In genomic region chr1:43975249-43975961, GRCh38 we compare ENCODE assay signal across 1 cellular context.
TF ChIP-seq lines count a peak whose summit lies in the region.

No MANE protein-coding gene starts in this region.

TF ChIP-seq in IMR-90, 13 proteins besides CTCF, POLR2A, EP300 and RAD21:
- TF ChIP-seq MXI1 (IDR thresholded peaks at IDR 0.05; ENCODE audit: borderline replicate concordance, low read depth, low read length) (no peak), CEBPB (IDR thresholded peaks at IDR 0.05; ENCODE audit: low read depth, low read length) (no peak), FOS (IDR thresholded peaks at IDR 0.05; ENCODE audit: low read depth, low read length) (no peak), RFX5 (IDR thresholded peaks at IDR 0.05; ENCODE audit: low read depth, low read length) (no peak), MAZ (IDR thresholded peaks at IDR 0.05; ENCODE audit: borderline replicate concordance, low read depth, low read length) (no peak), SMC3 (IDR thresholded peaks at IDR 0.05; ENCODE audit: low read depth, low read length) (no peak), RCOR1 (IDR thresholded peaks at IDR 0.05; ENCODE audit: insufficient replicate concordance, low read length) (no peak), BHLHE40 (IDR thresholded peaks at IDR 0.05; ENCODE audit: low read depth, low read length) (no peak), MAFK (IDR thresholded peaks at IDR 0.05; ENCODE audit: low read depth, low read length) (no peak), NFE2L2 (IDR thresholded peaks at IDR 0.05; ENCODE audit: low read depth, low read length) (no peak), USF2 (IDR thresholded peaks at IDR 0.05; ENCODE audit: low read depth, low read length) (no peak), CHD1 (IDR thresholded peaks at IDR 0.05; ENCODE audit: low read depth, low read length) (no peak)
- TF ChIP-seq, protein P1, sequence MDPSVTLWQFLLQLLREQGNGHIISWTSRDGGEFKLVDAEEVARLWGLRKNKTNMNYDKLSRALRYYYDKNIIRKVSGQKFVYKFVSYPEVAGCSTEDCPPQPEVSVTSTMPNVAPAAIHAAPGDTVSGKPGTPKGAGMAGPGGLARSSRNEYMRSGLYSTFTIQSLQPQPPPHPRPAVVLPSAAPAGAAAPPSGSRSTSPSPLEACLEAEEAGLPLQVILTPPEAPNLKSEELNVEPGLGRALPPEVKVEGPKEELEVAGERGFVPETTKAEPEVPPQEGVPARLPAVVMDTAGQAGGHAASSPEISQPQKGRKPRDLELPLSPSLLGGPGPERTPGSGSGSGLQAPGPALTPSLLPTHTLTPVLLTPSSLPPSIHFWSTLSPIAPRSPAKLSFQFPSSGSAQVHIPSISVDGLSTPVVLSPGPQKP (IDR thresholded peaks at IDR 0.05; ENCODE audit: borderline replicate concordance, low read depth, low read length), result no peak
